Comparison of ENCODE assay signal across 8 cellular contexts in the genomic region with DNA sequence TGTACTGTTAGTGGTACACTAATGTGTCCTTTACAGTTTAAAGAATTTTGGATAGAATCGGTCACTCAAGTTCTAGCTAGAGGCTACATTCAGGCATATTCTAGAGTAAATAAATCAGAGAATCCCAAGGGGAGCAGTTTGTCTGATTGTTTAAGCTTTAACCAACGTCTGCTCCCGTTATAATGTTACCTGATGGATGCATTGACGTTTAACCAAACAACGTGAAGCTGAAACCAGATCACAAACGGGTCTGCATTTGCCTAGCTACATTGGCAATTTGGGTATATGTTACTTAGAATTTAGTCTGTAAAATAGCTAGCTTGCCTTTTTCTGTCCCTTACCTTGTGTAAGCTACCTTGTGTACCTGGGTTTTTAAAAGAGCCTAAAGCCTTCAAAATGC. TPM values are rescaled to one million over a fixed set of nuclear protein-coding genes. Genes with fewer than 3 reads are reported as not detected.
DNase-seq lines count a peak whose midpoint lies in the region; ATAC-seq, FAIRE-seq and TF ChIP-seq lines count a peak whose summit lies in the region.

No MANE protein-coding gene starts in this region.

- ATAC-seq in pancreas, result no peak
- no peak for ATAC-seq in HG03342 (IDR thresholded peaks at IDR 0.05; ENCODE audit: unreplicated experiment)

- H3K4me3 ChIP-seq in GM06990 (replicated peaks; ENCODE audit: low read depth, low read length) (peak overlapping the region; percentile 99), dorsolateral prefrontal cortex (peak overlapping the region in 51 of 59 donors; percentile 54 to 98 (median 92)), pancreas (peak overlapping the region; percentile 70 to 99 (median 96))

- no peaks in the 10 kb centered on the region for H3K9me3 ChIP-seq in pancreas

- no peak for FAIRE-seq in pancreas (lab: Jason Lieb, UNC)

- no peak for DNase-seq in GM06990 (ENCODE audit: extremely low read depth, insufficient read length)
- peak; percentile 30 for DNase-seq in NAMALWA (ENCODE audit: low spot score)
- no peak for DNase-seq in dorsolateral prefrontal cortex
- DNase-seq in pancreas, result no peak
- no peak for DNase-seq in NCI-H226
- no peak for DNase-seq in hippocampal formation (lab: John Stamatoyannopoulos, UW)
- DNase-seq in GM03348 (ENCODE audit: low spot score), result no peak

- H3K27ac ChIP-seq in dorsolateral prefrontal cortex (peak overlapping the region in 20 of 59 donors; percentile 3 to 94 (median 89)), pancreas (peak overlapping the region; percentile 93 to 97 (median 94))

- WGBS in pancreas, 2 donors, result 3 to 9% methylated on average over 6 of the region's 6 CpGs

- H3K36me3 ChIP-seq in GM06990 (ENCODE audit: control insufficient read depth, insufficient read depth, low read length), result no peaks in the 10 kb centered on the region
- no peaks in the 10 kb centered on the region for H3K36me3 ChIP-seq in pancreas

- intact Hi-C loops in dorsolateral prefrontal cortex (cut with DNase I), result loop anchor here (2.0 kb wide), 2 partner anchors 75 to 77 kb away; partner anchors contain the start of genes SEPSECS (in 2 of the 2) and ZCCHC4 (in 1 of the 2)
- intact Hi-C loops in pancreas (cut with DNase I), result no loop called here

- H3K4me1 ChIP-seq in pancreas, result peaks cover 0 to 7% (median 5%) of the 10 kb centered on the region in 3 donors

- H3K27me3 ChIP-seq in GM06990 (replicated peaks; ENCODE audit: control insufficient read depth, insufficient read depth, low read length), result no peaks in the 10 kb centered on the region
- H3K27me3 ChIP-seq in dorsolateral prefrontal cortex, result no peaks in the 10 kb centered on the region
- no peaks in the 10 kb centered on the region for H3K27me3 ChIP-seq in pancreas

- TF ChIP-seq CTCF in GM06990 (IDR thresholded peaks at IDR 0.05; ENCODE audit: insufficient read depth, low read length, poor library complexity, severe bottlenecking) (no peak), dorsolateral prefrontal cortex (IDR thresholded peaks at IDR 0.05 in 54 of 56, conservative IDR thresholded peaks at IDR 0.05 in 2 of 56; ENCODE audit: low read depth in 1 of 56, partially characterized antibody in 56 of 56) (no peak), pancreas (IDR thresholded peaks at IDR 0.05) (no peak)

RNA-seq across cellular contexts. Expression of gene PI4K2B, which starts 1.6 kb away (rescaled TPM):
- total RNA-seq in dorsolateral prefrontal cortex (1 to 10 TPM; 1.8 to 5.2 (median 3.1) TPM), pancreas (1 to 10 TPM; 4.5 to 7.3 (median 6.1) TPM)
- 1 to 10 TPM; 3.3 to 5.8 TPM for polyA plus RNA-seq in pancreas

Comparison
In these comparisons a context has a peak if more than half of its experiments do, and no peak if none do; other contexts are left out.
1. intact Hi-C loops: an anchor here in dorsolateral prefrontal cortex (2.0 kb wide); none called in pancreas.